Comparison of ENCODE assay signal across 1 cellular context in genomic region chr1:1302951-1303509, GRCh38.
A peak's percentile ranks its signal among the peaks of the same experiment; 100 is the strongest.
TF ChIP-seq lines count a peak whose summit lies in the region.

No MANE protein-coding gene starts in this region.

TF ChIP-seq in HepG2, 621 proteins besides CTCF, POLR2A, EP300 and RAD21:
- TF ChIP-seq ZNF18 (CRISPR knock-in tag; IDR thresholded peaks at IDR 0.05; ENCODE audit: insufficient replicate concordance) = no peak
- TF ChIP-seq ZNF468 (CRISPR knock-in tag; IDR thresholded peaks at IDR 0.05) = no peak
- peak; percentile 44; the same call in 1 of the 2 replicates for TF ChIP-seq RBFOX2 (IDR thresholded peaks at IDR 0.05; ENCODE audit: low read depth, low read length)
- peak; percentile 18 for TF ChIP-seq AGO2 (optimal IDR thresholded peaks at IDR 0.05; ENCODE audit: low read depth, low read length)
